Comparison of ENCODE assay signal across 20 cellular contexts in the genomic region with DNA sequence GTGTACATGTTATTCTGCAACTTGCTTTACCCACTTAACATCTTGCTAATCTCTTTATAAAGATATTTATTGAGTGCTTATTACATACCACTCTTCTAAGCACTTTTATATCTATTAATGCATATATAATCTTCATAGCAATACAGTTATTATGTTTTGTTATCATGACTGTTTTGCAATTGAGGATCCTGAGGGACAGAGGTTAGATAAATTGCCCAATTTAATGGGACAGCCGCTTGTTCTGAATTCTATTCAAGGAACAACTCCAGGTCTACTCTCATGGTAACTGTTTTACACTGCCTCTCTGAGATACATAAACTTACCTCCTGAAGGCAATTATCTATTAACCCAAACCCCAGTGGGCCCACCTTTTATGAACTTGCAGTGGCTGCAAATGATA.
DNase-seq lines count a peak whose midpoint lies in the region; ATAC-seq, FAIRE-seq and TF ChIP-seq lines count a peak whose summit lies in the region.
"Had no signal": no experiment of that assay in that cellular context is flagged by ENCODE, and none has a peak within 500 bp of the region (broad histone marks: within the 10 kb centered on the region; RNA-seq: fewer than 3 reads in every experiment).

No MANE protein-coding gene starts in this region.

- peak overlapping the region; percentile 97 to 100 for H3K27ac ChIP-seq in A549
- H3K27ac ChIP-seq in neural cell (ENCODE audit: low read length): peak overlapping the region; percentile 56
- H3K27ac ChIP-seq: C4-2B had no signal

- TF ChIP-seq POLR2A in A549 (IDR thresholded peaks at IDR 0.05; ENCODE audit: low read length): no peak

- no peaks in the 10 kb centered on the region for H3K9me3 Mint-ChIP-seq in brain
- H3K9me3 Mint-ChIP-seq: CD4-positive, alpha-beta memory T cell; H9 had no signal

- POLR2A ChIA-PET in A549 (lab: Yijun Ruan, JAX): interaction anchor here (1.2 kb wide), 1 partner anchor 133 kb away, joined by 6 read pairs; a partner anchor contains a TSS

- H3K36me3 ChIP-seq in neural cell (ENCODE audit: insufficient read depth, low read length): no peaks in the 10 kb centered on the region
- H3K36me3 ChIP-seq: BE2C had no signal

- H3K9me3 ChIP-seq in A549 (no peaks in the 10 kb centered on the region), neural cell (ENCODE audit: low read length) (no peaks in the 10 kb centered on the region)
- H3K9me3 ChIP-seq: BE2C had no signal

- no peak overlapping the region for H2AFZ ChIP-seq in neural cell (ENCODE audit: low read depth, low read length)

- H3K36me3 Mint-ChIP-seq in brain: peaks cover 8% of the 10 kb centered on the region
- H3K36me3 Mint-ChIP-seq: CD4-positive, alpha-beta memory T cell had no signal

- H3K27me3 ChIP-seq in neural cell (ENCODE audit: insufficient read depth, low read depth, low read length): no peaks in the 10 kb centered on the region
- H3K27me3 ChIP-seq: BE2C had no signal

- TF ChIP-seq CTCF in A549 (IDR thresholded peaks at IDR 0.05): no peak
- TF ChIP-seq CTCF in brain (conservative IDR thresholded peaks at IDR 0.05): no peak
- no peak for TF ChIP-seq CTCF in neural cell (IDR thresholded peaks at IDR 0.05; ENCODE audit: poor library complexity, severe bottlenecking)

- H3K79me2 ChIP-seq in neural cell (replicated peaks; ENCODE audit: insufficient read depth, low read length): no peaks in the 10 kb centered on the region

- H3F3A ChIP-seq in neural cell (ENCODE audit: insufficient read depth, low read length, poor library complexity, severe bottlenecking): no peaks in the 10 kb centered on the region

- TF ChIP-seq RAD21 in A549 (conservative IDR thresholded peaks at IDR 0.05 in 1 of 2, IDR thresholded peaks at IDR 0.05 in 1 of 2): no peak
- no peak for TF ChIP-seq RAD21 in neural cell (conservative IDR thresholded peaks at IDR 0.05)

- no peaks in the 10 kb centered on the region for H3K27me3 Mint-ChIP-seq in brain

- H3K4me3 ChIP-seq in A549 (no peak overlapping the region), neural cell (ENCODE audit: low read length) (no peak overlapping the region)

- peaks cover 58% of the 10 kb centered on the region for H3K4me1 ChIP-seq in A549
- H3K4me1 ChIP-seq: BE2C had no signal

- no peaks in the 10 kb centered on the region for H4K20me1 ChIP-seq in neural cell (ENCODE audit: insufficient read depth)

- DNase-seq in A549 (ENCODE audit: low read depth in 1 of 2, low spot score in 1 of 2): peak in 1 of 2 experiments; percentile 13
- DNase-seq in LHCN-M2 (ENCODE audit: low read depth): peak; percentile 20
- no peak for DNase-seq in activated T-cell treated with anti-CD3 and anti-CD28 coated beads, Interleukin-2, amount 50 U/mL, for 48 hours
- no peak for DNase-seq in NCI-H226
- DNase-seq: BE2C; CD4-positive, alpha-beta memory T cell; DMS153; DND-41; GDM1; GOT3; H9 had no signal

- H3K4me2 ChIP-seq in A549: peak overlapping the region; percentile 67
- H3K4me2 ChIP-seq in neural cell (ENCODE audit: low read length): no peak overlapping the region

- WGBS in A549 (ENCODE audit: missing lambda C conversion rate): 0% methylated on average over 1 of the region's 1 CpG

- no peaks in the 10 kb centered on the region for H3K9me2 ChIP-seq in neural cell (ENCODE audit: insufficient read depth, low read length)

- peak; percentile 39 for FAIRE-seq in A549 (lab: Jason Lieb, UNC)
- FAIRE-seq: D721Med, GM12892, HepG2, HTR-8/SVneo had no signal

- CTCF ChIA-PET in A549 (lab: Yijun Ruan, JAX): interaction anchor here (2.1 to 3.3 kb wide), 2 partner anchors 17 to 214 kb away, joined by 10 to 23 read pairs; no protein-coding TSS in a partner anchor

- peak in 1 of 2 experiments; percentile 77; a peak in 2 of 6 replicates for ATAC-seq in A549
- ATAC-seq in HG03432 (IDR thresholded peaks at IDR 0.05; ENCODE audit: unreplicated experiment): no peak
- ATAC-seq in HG03025 (IDR thresholded peaks at IDR 0.05; ENCODE audit: low FRiP score, unreplicated experiment): no peak
- ATAC-seq: HepG2 had no signal

- no peak overlapping the region for H3K4me3 Mint-ChIP-seq in brain
- H3K4me3 Mint-ChIP-seq: CD4-positive, alpha-beta memory T cell; H9 had no signal

- H3K9ac ChIP-seq in neural cell (ENCODE audit: low read length): no peak overlapping the region

- no peak for TF ChIP-seq EP300 in A549 (IDR thresholded peaks at IDR 0.05)
- TF ChIP-seq EP300 in neural cell (conservative IDR thresholded peaks at IDR 0.05; ENCODE audit: poor library complexity, severe bottlenecking): no peak

- peaks cover 33% of the 10 kb centered on the region for H3K4me1 Mint-ChIP-seq in brain
- H3K4me1 Mint-ChIP-seq: CD4-positive, alpha-beta memory T cell had no signal

- peak overlapping the region in 3 of 5 experiments; percentile 11 to 84 (median 55) for H3K27ac Mint-ChIP-seq in brain
- H3K27ac Mint-ChIP-seq: CD4-positive, alpha-beta memory T cell; H9 had no signal

TF ChIP-seq in A549, 52 proteins besides CTCF, POLR2A, EP300 and RAD21:
- TF ChIP-seq CEBPB (IDR thresholded peaks at IDR 0.05): peak; percentile 85 to 89
- TF ChIP-seq HOXA7 (CRISPR knock-in tag; IDR thresholded peaks at IDR 0.05): no peak

TF ChIP-seq in neural cell, 6 proteins besides CTCF, POLR2A, EP300 and RAD21:
- TF ChIP-seq SMC3 (conservative IDR thresholded peaks at IDR 0.05; ENCODE audit: poor library complexity): no peak
- no peak for TF ChIP-seq EZH2 (IDR thresholded peaks at IDR 0.05; ENCODE audit: borderline replicate concordance, insufficient read depth, low read length, poor library complexity, severe bottlenecking)
- TF ChIP-seq MXI1 (conservative IDR thresholded peaks at IDR 0.05; ENCODE audit: poor library complexity, severe bottlenecking): no peak
- no peak for TF ChIP-seq TAF1 (IDR thresholded peaks at IDR 0.05; ENCODE audit: low read depth)
- TF ChIP-seq, protein P1, sequence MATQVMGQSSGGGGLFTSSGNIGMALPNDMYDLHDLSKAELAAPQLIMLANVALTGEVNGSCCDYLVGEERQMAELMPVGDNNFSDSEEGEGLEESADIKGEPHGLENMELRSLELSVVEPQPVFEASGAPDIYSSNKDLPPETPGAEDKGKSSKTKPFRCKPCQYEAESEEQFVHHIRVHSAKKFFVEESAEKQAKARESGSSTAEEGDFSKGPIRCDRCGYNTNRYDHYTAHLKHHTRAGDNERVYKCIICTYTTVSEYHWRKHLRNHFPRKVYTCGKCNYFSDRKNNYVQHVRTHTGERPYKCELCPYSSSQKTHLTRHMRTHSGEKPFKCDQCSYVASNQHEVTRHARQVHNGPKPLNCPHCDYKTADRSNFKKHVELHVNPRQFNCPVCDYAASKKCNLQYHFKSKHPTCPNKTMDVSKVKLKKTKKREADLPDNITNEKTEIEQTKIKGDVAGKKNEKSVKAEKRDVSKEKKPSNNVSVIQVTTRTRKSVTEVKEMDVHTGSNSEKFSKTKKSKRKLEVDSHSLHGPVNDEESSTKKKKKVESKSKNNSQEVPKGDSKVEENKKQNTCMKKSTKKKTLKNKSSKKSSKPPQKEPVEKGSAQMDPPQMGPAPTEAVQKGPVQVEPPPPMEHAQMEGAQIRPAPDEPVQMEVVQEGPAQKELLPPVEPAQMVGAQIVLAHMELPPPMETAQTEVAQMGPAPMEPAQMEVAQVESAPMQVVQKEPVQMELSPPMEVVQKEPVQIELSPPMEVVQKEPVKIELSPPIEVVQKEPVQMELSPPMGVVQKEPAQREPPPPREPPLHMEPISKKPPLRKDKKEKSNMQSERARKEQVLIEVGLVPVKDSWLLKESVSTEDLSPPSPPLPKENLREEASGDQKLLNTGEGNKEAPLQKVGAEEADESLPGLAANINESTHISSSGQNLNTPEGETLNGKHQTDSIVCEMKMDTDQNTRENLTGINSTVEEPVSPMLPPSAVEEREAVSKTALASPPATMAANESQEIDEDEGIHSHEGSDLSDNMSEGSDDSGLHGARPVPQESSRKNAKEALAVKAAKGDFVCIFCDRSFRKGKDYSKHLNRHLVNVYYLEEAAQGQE (IDR thresholded peaks at IDR 0.05; ENCODE audit: borderline replicate concordance): no peak
- no peak for TF ChIP-seq POLR2AphosphoS5 (IDR thresholded peaks at IDR 0.05)
